Comparison of ENCODE assay signal across 1 cellular context in the genomic region with DNA sequence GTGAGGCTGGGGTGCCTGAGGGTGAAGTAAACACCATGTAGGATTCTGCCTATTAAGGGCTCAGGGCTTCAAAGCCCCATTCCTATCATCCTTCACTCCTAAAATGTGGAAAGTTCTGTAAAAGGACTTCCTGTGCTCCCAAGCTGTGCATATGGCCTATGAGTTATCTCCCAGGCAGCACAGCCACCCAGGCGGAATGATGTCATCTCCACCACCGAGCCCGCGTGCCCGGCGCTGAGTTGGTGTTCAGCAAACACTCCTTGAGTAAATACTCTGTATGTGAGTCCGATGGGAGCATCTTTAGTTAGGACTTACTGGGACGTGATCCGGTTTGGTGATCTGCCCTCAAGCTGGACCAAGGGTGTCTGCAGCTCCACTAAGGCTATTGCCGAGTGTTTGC.
TF ChIP-seq lines count a peak whose summit lies in the region.

No MANE protein-coding gene starts in this region.

TF ChIP-seq in GM23338, 12 proteins besides CTCF, POLR2A, EP300 and RAD21 (continued from another document):
- no peak for TF ChIP-seq ZNF462 (CRISPR knock-in tag; IDR thresholded peaks at IDR 0.05)
- TF ChIP-seq JUNB (IDR thresholded peaks at IDR 0.05; ENCODE audit: unreplicated experiment): no peak
- no peak for TF ChIP-seq REST (IDR thresholded peaks at IDR 0.05; ENCODE audit: unreplicated experiment)
- no peak for TF ChIP-seq CREB1 (CRISPR knock-in tag; IDR thresholded peaks at IDR 0.05; ENCODE audit: low read depth)
- TF ChIP-seq ZNF331 (CRISPR knock-in tag; IDR thresholded peaks at IDR 0.05; ENCODE audit: low read depth): no peak
- TF ChIP-seq POLR2AphosphoS5 (IDR thresholded peaks at IDR 0.05; ENCODE audit: low read depth): no peak
- TF ChIP-seq NANOG (IDR thresholded peaks at IDR 0.05; ENCODE audit: borderline replicate concordance): no peak
- no peak for TF ChIP-seq STAT1 (IDR thresholded peaks at IDR 0.05; ENCODE audit: unreplicated experiment)
- no peak for TF ChIP-seq EZH2 (IDR thresholded peaks at IDR 0.05; ENCODE audit: low read depth, unreplicated experiment)
- no peak for TF ChIP-seq EZH2phosphoT487 (IDR thresholded peaks at IDR 0.05; ENCODE audit: unreplicated experiment)
